In the genomic region with DNA sequence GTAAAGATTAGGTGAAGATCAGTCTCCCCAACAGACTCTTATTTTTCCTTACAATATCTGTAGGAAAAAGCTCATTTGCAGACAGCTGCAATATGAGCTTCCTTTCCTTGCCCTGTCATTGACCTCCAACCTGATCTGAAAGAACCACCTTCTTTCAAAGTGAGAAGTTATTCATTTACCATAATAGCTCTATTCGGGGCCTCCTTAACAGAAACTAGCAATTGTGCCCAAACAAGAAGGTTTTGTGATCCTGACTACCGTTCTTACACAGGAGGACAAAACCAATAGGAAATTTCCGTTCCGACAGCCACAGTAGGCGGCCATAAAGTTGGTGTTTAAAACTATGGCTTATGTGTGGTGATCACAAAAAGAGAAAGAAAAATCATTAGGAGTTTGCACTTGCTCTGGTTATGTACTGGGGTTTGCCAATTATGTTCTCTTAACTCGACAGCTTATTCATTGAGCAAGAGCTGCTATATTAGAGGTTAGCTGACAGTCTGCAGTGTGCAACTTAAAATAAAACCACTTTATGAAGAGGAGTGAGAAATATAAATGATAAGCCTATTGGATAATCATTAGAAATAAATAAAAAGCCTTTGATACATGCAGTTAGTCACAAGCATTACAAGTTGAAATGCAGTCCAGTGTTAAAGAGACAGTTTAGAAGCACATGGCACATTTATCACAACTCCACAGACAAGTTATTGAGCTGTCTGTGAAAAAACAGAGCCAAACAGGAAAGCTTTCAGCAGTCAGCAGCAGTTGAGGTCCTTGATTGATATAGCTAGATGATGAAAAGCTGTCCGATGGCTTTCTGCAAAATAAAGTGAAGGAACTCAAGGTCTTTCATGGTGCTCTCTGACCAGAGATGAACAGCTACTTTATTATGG, we compare ENCODE assay signal across 1 cellular context.
A peak's percentile ranks its signal among the peaks of the same experiment; 100 is the strongest.
TF ChIP-seq lines count a peak whose summit lies in the region.

No MANE protein-coding gene starts in this region.

TF ChIP-seq in HepG2, 621 proteins besides CTCF, POLR2A, EP300 and RAD21 (continued from another document and continues in another):
- TF ChIP-seq, protein P1, sequence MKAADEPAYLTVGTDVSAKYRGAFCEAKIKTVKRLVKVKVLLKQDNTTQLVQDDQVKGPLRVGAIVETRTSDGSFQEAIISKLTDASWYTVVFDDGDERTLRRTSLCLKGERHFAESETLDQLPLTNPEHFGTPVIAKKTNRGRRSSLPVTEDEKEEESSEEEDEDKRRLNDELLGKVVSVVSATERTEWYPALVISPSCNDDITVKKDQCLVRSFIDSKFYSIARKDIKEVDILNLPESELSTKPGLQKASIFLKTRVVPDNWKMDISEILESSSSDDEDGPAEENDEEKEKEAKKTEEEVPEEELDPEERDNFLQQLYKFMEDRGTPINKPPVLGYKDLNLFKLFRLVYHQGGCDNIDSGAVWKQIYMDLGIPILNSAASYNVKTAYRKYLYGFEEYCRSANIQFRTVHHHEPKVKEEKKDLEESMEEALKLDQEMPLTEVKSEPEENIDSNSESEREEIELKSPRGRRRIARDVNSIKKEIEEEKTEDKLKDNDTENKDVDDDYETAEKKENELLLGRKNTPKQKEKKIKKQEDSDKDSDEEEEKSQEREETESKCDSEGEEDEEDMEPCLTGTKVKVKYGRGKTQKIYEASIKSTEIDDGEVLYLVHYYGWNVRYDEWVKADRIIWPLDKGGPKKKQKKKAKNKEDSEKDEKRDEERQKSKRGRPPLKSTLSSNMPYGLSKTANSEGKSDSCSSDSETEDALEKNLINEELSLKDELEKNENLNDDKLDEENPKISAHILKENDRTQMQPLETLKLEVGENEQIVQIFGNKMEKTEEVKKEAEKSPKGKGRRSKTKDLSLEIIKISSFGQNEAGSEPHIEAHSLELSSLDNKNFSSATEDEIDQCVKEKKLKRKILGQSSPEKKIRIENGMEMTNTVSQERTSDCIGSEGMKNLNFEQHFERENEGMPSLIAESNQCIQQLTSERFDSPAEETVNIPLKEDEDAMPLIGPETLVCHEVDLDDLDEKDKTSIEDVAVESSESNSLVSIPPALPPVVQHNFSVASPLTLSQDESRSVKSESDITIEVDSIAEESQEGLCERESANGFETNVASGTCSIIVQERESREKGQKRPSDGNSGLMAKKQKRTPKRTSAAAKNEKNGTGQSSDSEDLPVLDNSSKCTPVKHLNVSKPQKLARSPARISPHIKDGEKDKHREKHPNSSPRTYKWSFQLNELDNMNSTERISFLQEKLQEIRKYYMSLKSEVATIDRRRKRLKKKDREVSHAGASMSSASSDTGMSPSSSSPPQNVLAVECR (CRISPR knock-in tag; IDR thresholded peaks at IDR 0.05; ENCODE audit: borderline replicate concordance) = no peak
- TF ChIP-seq TEAD2 (CRISPR knock-in tag; IDR thresholded peaks at IDR 0.05) (no peak), ISX (CRISPR knock-in tag; conservative IDR thresholded peaks at IDR 0.05) (no peak), ZNF883 (CRISPR knock-in tag; IDR thresholded peaks at IDR 0.05; ENCODE audit: not compliant biosample characterization) (no peak), SOX6 (IDR thresholded peaks at IDR 0.05) (no peak), SOX6 (CRISPR knock-in tag; IDR thresholded peaks at IDR 0.05) (peak; percentile 91), RARG (CRISPR knock-in tag; IDR thresholded peaks at IDR 0.05; ENCODE audit: low read depth) (no peak), MIER2 (CRISPR knock-in tag; IDR thresholded peaks at IDR 0.05) (no peak), HMG20A (CRISPR knock-in tag; IDR thresholded peaks at IDR 0.05; ENCODE audit: borderline replicate concordance) (peak; percentile 51; the same call in 1 of the 2 replicates), BCL6 (CRISPR knock-in tag; IDR thresholded peaks at IDR 0.05) (0 out of 2 replicates have a peak, but pooled peaks have one; percentile 27), ZBTB42 (CRISPR knock-in tag; IDR thresholded peaks at IDR 0.05) (no peak)
- TF ChIP-seq, protein P2, sequence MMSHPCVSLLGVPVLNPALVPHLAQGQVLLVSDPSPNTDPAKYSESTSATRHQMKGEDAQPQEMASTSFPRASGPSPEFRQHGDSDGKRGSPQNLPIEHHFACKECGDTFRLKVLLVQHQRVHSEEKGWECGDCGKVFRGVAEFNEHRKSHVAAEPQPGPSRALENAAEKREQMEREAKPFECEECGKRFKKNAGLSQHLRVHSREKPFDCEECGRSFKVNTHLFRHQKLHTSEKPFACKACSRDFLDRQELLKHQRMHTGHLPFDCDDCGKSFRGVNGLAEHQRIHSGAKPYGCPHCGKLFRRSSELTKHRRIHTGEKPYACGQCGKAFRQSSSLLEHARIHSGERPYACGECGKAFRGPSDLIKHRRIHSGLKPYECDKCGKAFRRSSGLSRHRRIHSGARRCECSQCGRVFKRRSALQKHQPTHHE (CRISPR knock-in tag; IDR thresholded peaks at IDR 0.05; ENCODE audit: borderline replicate concordance) = no peak
- TF ChIP-seq, protein P3, sequence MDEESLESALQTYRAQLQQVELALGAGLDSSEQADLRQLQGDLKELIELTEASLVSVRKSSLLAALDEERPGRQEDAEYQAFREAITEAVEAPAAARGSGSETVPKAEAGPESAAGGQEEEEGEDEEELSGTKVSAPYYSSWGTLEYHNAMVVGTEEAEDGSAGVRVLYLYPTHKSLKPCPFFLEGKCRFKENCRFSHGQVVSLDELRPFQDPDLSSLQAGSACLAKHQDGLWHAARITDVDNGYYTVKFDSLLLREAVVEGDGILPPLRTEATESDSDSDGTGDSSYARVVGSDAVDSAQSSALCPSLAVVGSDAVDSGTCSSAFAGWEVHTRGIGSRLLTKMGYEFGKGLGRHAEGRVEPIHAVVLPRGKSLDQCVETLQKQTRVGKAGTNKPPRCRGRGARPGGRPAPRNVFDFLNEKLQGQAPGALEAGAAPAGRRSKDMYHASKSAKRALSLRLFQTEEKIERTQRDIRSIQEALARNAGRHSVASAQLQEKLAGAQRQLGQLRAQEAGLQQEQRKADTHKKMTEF (CRISPR knock-in tag; IDR thresholded peaks at IDR 0.05) = peak; percentile 36; the same call in 1 of the 2 replicates
- TF ChIP-seq, protein P4, sequence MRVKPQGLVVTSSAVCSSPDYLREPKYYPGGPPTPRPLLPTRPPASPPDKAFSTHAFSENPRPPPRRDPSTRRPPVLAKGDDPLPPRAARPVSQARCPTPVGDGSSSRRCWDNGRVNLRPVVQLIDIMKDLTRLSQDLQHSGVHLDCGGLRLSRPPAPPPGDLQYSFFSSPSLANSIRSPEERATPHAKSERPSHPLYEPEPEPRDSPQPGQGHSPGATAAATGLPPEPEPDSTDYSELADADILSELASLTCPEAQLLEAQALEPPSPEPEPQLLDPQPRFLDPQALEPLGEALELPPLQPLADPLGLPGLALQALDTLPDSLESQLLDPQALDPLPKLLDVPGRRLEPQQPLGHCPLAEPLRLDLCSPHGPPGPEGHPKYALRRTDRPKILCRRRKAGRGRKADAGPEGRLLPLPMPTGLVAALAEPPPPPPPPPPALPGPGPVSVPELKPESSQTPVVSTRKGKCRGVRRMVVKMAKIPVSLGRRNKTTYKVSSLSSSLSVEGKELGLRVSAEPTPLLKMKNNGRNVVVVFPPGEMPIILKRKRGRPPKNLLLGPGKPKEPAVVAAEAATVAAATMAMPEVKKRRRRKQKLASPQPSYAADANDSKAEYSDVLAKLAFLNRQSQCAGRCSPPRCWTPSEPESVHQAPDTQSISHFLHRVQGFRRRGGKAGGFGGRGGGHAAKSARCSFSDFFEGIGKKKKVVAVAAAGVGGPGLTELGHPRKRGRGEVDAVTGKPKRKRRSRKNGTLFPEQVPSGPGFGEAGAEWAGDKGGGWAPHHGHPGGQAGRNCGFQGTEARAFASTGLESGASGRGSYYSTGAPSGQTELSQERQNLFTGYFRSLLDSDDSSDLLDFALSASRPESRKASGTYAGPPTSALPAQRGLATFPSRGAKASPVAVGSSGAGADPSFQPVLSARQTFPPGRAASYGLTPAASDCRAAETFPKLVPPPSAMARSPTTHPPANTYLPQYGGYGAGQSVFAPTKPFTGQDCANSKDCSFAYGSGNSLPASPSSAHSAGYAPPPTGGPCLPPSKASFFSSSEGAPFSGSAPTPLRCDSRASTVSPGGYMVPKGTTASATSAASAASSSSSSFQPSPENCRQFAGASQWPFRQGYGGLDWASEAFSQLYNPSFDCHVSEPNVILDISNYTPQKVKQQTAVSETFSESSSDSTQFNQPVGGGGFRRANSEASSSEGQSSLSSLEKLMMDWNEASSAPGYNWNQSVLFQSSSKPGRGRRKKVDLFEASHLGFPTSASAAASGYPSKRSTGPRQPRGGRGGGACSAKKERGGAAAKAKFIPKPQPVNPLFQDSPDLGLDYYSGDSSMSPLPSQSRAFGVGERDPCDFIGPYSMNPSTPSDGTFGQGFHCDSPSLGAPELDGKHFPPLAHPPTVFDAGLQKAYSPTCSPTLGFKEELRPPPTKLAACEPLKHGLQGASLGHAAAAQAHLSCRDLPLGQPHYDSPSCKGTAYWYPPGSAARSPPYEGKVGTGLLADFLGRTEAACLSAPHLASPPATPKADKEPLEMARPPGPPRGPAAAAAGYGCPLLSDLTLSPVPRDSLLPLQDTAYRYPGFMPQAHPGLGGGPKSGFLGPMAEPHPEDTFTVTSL (CRISPR knock-in tag; IDR thresholded peaks at IDR 0.05; ENCODE audit: borderline replicate concordance) = 0 out of 2 replicates have a peak, but pooled peaks have one; percentile 58
- TF ChIP-seq, protein P5, sequence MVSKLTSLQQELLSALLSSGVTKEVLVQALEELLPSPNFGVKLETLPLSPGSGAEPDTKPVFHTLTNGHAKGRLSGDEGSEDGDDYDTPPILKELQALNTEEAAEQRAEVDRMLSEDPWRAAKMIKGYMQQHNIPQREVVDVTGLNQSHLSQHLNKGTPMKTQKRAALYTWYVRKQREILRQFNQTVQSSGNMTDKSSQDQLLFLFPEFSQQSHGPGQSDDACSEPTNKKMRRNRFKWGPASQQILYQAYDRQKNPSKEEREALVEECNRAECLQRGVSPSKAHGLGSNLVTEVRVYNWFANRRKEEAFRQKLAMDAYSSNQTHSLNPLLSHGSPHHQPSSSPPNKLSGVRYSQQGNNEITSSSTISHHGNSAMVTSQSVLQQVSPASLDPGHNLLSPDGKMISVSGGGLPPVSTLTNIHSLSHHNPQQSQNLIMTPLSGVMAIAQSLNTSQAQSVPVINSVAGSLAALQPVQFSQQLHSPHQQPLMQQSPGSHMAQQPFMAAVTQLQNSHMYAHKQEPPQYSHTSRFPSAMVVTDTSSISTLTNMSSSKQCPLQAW (CRISPR knock-in tag; IDR thresholded peaks at IDR 0.05) = peak; percentile 63
- TF ChIP-seq, protein P6, sequence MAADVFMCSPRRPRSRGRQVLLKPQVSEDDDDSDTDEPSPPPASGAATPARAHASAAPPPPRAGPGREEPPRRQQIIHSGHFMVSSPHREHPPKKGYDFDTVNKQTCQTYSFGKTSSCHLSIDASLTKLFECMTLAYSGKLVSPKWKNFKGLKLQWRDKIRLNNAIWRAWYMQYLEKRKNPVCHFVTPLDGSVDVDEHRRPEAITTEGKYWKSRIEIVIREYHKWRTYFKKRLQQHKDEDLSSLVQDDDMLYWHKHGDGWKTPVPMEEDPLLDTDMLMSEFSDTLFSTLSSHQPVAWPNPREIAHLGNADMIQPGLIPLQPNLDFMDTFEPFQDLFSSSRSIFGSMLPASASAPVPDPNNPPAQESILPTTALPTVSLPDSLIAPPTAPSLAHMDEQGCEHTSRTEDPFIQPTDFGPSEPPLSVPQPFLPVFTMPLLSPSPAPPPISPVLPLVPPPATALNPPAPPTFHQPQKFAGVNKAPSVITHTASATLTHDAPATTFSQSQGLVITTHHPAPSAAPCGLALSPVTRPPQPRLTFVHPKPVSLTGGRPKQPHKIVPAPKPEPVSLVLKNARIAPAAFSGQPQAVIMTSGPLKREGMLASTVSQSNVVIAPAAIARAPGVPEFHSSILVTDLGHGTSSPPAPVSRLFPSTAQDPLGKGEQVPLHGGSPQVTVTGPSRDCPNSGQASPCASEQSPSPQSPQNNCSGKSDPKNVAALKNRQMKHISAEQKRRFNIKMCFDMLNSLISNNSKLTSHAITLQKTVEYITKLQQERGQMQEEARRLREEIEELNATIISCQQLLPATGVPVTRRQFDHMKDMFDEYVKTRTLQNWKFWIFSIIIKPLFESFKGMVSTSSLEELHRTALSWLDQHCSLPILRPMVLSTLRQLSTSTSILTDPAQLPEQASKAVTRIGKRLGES (CRISPR knock-in tag; IDR thresholded peaks at IDR 0.05; ENCODE audit: borderline replicate concordance) = no peak
- TF ChIP-seq, protein P7, sequence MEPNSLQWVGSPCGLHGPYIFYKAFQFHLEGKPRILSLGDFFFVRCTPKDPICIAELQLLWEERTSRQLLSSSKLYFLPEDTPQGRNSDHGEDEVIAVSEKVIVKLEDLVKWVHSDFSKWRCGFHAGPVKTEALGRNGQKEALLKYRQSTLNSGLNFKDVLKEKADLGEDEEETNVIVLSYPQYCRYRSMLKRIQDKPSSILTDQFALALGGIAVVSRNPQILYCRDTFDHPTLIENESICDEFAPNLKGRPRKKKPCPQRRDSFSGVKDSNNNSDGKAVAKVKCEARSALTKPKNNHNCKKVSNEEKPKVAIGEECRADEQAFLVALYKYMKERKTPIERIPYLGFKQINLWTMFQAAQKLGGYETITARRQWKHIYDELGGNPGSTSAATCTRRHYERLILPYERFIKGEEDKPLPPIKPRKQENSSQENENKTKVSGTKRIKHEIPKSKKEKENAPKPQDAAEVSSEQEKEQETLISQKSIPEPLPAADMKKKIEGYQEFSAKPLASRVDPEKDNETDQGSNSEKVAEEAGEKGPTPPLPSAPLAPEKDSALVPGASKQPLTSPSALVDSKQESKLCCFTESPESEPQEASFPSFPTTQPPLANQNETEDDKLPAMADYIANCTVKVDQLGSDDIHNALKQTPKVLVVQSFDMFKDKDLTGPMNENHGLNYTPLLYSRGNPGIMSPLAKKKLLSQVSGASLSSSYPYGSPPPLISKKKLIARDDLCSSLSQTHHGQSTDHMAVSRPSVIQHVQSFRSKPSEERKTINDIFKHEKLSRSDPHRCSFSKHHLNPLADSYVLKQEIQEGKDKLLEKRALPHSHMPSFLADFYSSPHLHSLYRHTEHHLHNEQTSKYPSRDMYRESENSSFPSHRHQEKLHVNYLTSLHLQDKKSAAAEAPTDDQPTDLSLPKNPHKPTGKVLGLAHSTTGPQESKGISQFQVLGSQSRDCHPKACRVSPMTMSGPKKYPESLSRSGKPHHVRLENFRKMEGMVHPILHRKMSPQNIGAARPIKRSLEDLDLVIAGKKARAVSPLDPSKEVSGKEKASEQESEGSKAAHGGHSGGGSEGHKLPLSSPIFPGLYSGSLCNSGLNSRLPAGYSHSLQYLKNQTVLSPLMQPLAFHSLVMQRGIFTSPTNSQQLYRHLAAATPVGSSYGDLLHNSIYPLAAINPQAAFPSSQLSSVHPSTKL (CRISPR knock-in tag; IDR thresholded peaks at IDR 0.05) = peak; percentile 77
